21 cellular contexts compared by ENCODE assay signal in the genomic region with DNA sequence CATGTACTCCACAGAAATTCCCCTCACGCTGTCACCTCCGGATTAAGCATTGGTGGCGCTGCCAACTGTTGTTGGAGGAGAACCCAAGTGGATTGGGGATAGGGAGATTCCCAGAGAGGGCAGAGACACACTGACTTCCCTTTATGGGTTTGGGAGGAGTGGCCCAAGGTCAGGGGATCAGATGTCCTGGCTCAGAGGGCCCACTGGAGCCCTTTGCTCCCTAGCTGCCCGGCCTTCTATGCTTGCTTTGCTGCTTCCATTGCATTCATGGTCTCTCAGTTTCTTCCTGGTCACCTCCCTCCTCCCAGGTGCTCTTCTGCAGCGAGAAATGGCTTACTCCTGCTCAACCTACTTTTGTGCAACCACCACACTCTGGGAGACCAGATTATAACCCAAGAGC. TPM values are rescaled to one million over a fixed set of nuclear protein-coding genes. Genes with fewer than 3 reads are reported as not detected.
DNase-seq lines count a peak whose midpoint lies in the region; ATAC-seq and TF ChIP-seq lines count a peak whose summit lies in the region.
"Had no signal": no experiment of that assay in that cellular context is flagged by ENCODE, and none has a peak within 500 bp of the region (broad histone marks: within the 10 kb centered on the region; RNA-seq: fewer than 3 reads in every experiment).

No MANE protein-coding gene starts in this region.

- TF ChIP-seq CTCF in GM23338 (conservative IDR thresholded peaks at IDR 0.05; ENCODE audit: low read depth in 2 of 2), result no peak
- no peak for TF ChIP-seq CTCF in Peyer's patch (IDR thresholded peaks at IDR 0.05)
- TF ChIP-seq CTCF in osteoblast (IDR thresholded peaks at IDR 0.05; ENCODE audit: extremely low read depth, low read depth, low read length), result no peak

- no peaks in the 10 kb centered on the region for H3F3A ChIP-seq in GM23338 (replicated peaks; ENCODE audit: low read depth)

- ATAC-seq in Right ventricle myocardium inferior (peak; percentile 16), right cardiac atrium (no peak), GM23338 (peak; percentile 49; the same call in 2 of the 3 replicates)
- no peak for ATAC-seq in stimulated activated memory B cell treated with anti-CD40 and anti-IgM and Interleukin-4, amounts not matched to agents 10 μg/mL and 1 μg/mL and 100 μg/mL, for 72 hours
- ATAC-seq: HCT116 had no signal

- no peaks in the 10 kb centered on the region for H4K20me1 ChIP-seq in GM23338 (replicated peaks; ENCODE audit: insufficient read depth)
- no peaks in the 10 kb centered on the region for H4K20me1 ChIP-seq in osteoblast (ENCODE audit: insufficient read depth, low read length)

- H3K36me3 ChIP-seq in GM23338 (ENCODE audit: insufficient read depth) (no peaks in the 10 kb centered on the region), Peyer's patch (peaks cover 0 to 86% (median 0%) of the 10 kb centered on the region in 3 donors), osteoblast (ENCODE audit: insufficient read depth, low read length) (peaks cover 38% of the 10 kb centered on the region)

- H2AFZ ChIP-seq in GM23338, result no peak overlapping the region
- H2AFZ ChIP-seq in osteoblast (ENCODE audit: low read length), result no peak overlapping the region

- no peaks in the 10 kb centered on the region for H3K9me3 Mint-ChIP-seq in GM23338
- no peaks in the 10 kb centered on the region for H3K9me3 Mint-ChIP-seq in stimulated activated memory B cell treated with anti-CD40 and anti-IgM and Interleukin-4, amounts not matched to agents 10 μg/mL and 1 μg/mL and 100 μg/mL, for 72 hours
- H3K9me3 Mint-ChIP-seq: CD4-positive, CD25-positive, alpha-beta regulatory T cell; HFFc6; IgD-negative memory B cell had no signal

- H3K9me3 ChIP-seq in right cardiac atrium (ENCODE audit: control insufficient read depth, low read length) (no peaks in the 10 kb centered on the region), Peyer's patch (no peaks in the 10 kb centered on the region), osteoblast (ENCODE audit: low read depth, low read length) (no peaks in the 10 kb centered on the region)
- H3K9me3 ChIP-seq: BE2C, Caco-2 had no signal

- H3K4me3 ChIP-seq in right cardiac atrium (ENCODE audit: low read length) (no peak overlapping the region), GM23338 (no peak overlapping the region), Peyer's patch (no peak overlapping the region), osteoblast (ENCODE audit: insufficient read depth, low read length) (no peak overlapping the region)

- no peaks in the 10 kb centered on the region for H3K9me2 ChIP-seq in GM23338 (ENCODE audit: insufficient read depth)

- intact Hi-C loops in Right ventricle myocardium inferior (cut with DNase I) (no loop called here), right cardiac atrium (cut with DNase I) (no loop called here)

- no peak overlapping the region for H3K27ac Mint-ChIP-seq in GM23338
- H3K27ac Mint-ChIP-seq in stimulated activated memory B cell treated with anti-CD40 and anti-IgM and Interleukin-4, amounts not matched to agents 10 μg/mL and 1 μg/mL and 100 μg/mL, for 72 hours, result no peak overlapping the region
- H3K27ac Mint-ChIP-seq: HFFc6, IgD-negative memory B cell had no signal

- peaks cover 13% of the 10 kb centered on the region for H3K27me3 Mint-ChIP-seq in GM23338 (ENCODE audit: insufficient read depth, low read depth, poor library complexity)
- no peaks in the 10 kb centered on the region for H3K27me3 Mint-ChIP-seq in stimulated activated memory B cell treated with anti-CD40 and anti-IgM and Interleukin-4, amounts not matched to agents 10 μg/mL and 1 μg/mL and 100 μg/mL, for 72 hours
- H3K27me3 Mint-ChIP-seq: CD4-positive, CD25-positive, alpha-beta regulatory T cell; IgD-negative memory B cell had no signal

- TF ChIP-seq POLR2A in Peyer's patch (IDR thresholded peaks at IDR 0.05), result no peak

- no peaks in the 10 kb centered on the region for H3K79me2 ChIP-seq in GM23338 (replicated peaks; ENCODE audit: insufficient read depth)
- no peaks in the 10 kb centered on the region for H3K79me2 ChIP-seq in osteoblast (ENCODE audit: insufficient read depth, low read length)

- H3K27ac ChIP-seq in right cardiac atrium (ENCODE audit: low read length) (no peak overlapping the region), GM23338 (ENCODE audit: low read depth) (no peak overlapping the region), Peyer's patch (no peak overlapping the region), osteoblast (ENCODE audit: low read depth, low read length) (no peak overlapping the region)
- H3K27ac ChIP-seq: HL-60 had no signal

- H3K4me1 ChIP-seq in right cardiac atrium (ENCODE audit: control insufficient read depth, insufficient read depth, low read length), result no peaks in the 10 kb centered on the region
- H3K4me1 ChIP-seq in GM23338 (ENCODE audit: insufficient read depth), result no peaks in the 10 kb centered on the region
- H3K4me1 ChIP-seq in Peyer's patch, result no peaks in the 10 kb centered on the region
- no peaks in the 10 kb centered on the region for H3K4me1 ChIP-seq in osteoblast (ENCODE audit: insufficient read depth, low read length)
- H3K4me1 ChIP-seq: BE2C, Caco-2 had no signal

- DNase-seq in Right ventricle myocardium inferior (ENCODE audit: missing footprints) (no peak), right cardiac atrium (no peak), GM23338 (ENCODE audit: low spot score) (no peak), Peyer's patch (peak in 2 of 3 donors; percentile 7 to 13), osteoblast (ENCODE audit: insufficient read length, low spot score, missing footprints) (peak; percentile 49), KG1 (lab: John Stamatoyannopoulos, UW) (no peak)
- DNase-seq in activated CD4-positive, CD25-positive, alpha-beta regulatory T cell (lab: John Stamatoyannopoulos, UW), result no peak
- DNase-seq: ACHN; BE2C; C1 segment of cervical spinal cord; Caco-2; CD4-positive, CD25-positive, alpha-beta regulatory T cell; GDM1; GOT3; H7; HFFc6 had no signal

- no peaks in the 10 kb centered on the region; the same call in 1 of the 3 replicates for H3K36me3 Mint-ChIP-seq in GM23338 (ENCODE audit: low read depth)
- H3K36me3 Mint-ChIP-seq in stimulated activated memory B cell treated with anti-CD40 and anti-IgM and Interleukin-4, amounts not matched to agents 10 μg/mL and 1 μg/mL and 100 μg/mL, for 72 hours, result peaks cover 60% of the 10 kb centered on the region

- H3K4me3 Mint-ChIP-seq in GM23338, result no peak overlapping the region
- H3K4me3 Mint-ChIP-seq in stimulated activated memory B cell treated with anti-CD40 and anti-IgM and Interleukin-4, amounts not matched to agents 10 μg/mL and 1 μg/mL and 100 μg/mL, for 72 hours, result no peak overlapping the region
- H3K4me3 Mint-ChIP-seq: CD4-positive, CD25-positive, alpha-beta regulatory T cell; HFFc6; IgD-negative memory B cell had no signal

- WGBS in right cardiac atrium, result 86% methylated on average over 5 of the region's 5 CpGs

- no peaks in the 10 kb centered on the region for H3K27me3 ChIP-seq in right cardiac atrium (ENCODE audit: control insufficient read depth, insufficient read depth)
- H3K27me3 ChIP-seq in GM23338 (ENCODE audit: insufficient read depth), result no peaks in the 10 kb centered on the region
- no peaks in the 10 kb centered on the region for H3K27me3 ChIP-seq in Peyer's patch
- no peaks in the 10 kb centered on the region for H3K27me3 ChIP-seq in osteoblast (ENCODE audit: insufficient read depth, low read length)
- H3K27me3 ChIP-seq: BE2C had no signal

- H3K4me1 Mint-ChIP-seq in GM23338, result peaks cover 3% of the 10 kb centered on the region; the same call in 1 of the 3 replicates
- peaks cover 4% of the 10 kb centered on the region for H3K4me1 Mint-ChIP-seq in stimulated activated memory B cell treated with anti-CD40 and anti-IgM and Interleukin-4, amounts not matched to agents 10 μg/mL and 1 μg/mL and 100 μg/mL, for 72 hours

- H3K4me2 ChIP-seq in GM23338 (no peak overlapping the region), osteoblast (ENCODE audit: insufficient read depth, low read length) (no peak overlapping the region)

RNA-seq across cellular contexts. Expression of a gene that starts 14.3 kb away (rescaled TPM):
- 14.0 TPM for total RNA-seq in Right ventricle myocardium inferior
- 10 to 100 TPM; 14.6 to 18.7 (median 16.3) TPM for total RNA-seq in right cardiac atrium
- polyA plus RNA-seq in right cardiac atrium, result 15.7 TPM
- 11.3 and 14.2 TPM in 2 replicates for total RNA-seq in GM23338 (2014; rRNA removed; shearing (Covaris generic))
- 2.6 and 4.9 TPM in 2 replicates for polyA plus RNA-seq in GM23338 (2016; fragmentation: Nextera tagmentation; extraction: Ambion mirVana)
- 100 to 1,000 TPM in 1 of 4 donors, 10 to 100 TPM in 3; 55.5 to 114 (median 85.5) TPM for total RNA-seq in Peyer's patch
- total RNA-seq in osteoblast, result 34.4 and 34.5 TPM in 2 replicates

RNA-seq across cellular contexts. Expression of a gene that starts 25.3 kb away (rescaled TPM):
- 77.6 TPM for total RNA-seq in Right ventricle myocardium inferior
- 100 to 1,000 TPM in 1 of 4 donors, 10 to 100 TPM in 3; 64.7 to 114 (median 72.7) TPM for total RNA-seq in right cardiac atrium
- polyA plus RNA-seq in right cardiac atrium, result 55.3 TPM
- total RNA-seq in GM23338 (2014; rRNA removed; shearing (Covaris generic)), result 49.7 and 54.9 TPM in 2 replicates
- 9.9 and 13.4 TPM in 2 replicates for polyA plus RNA-seq in GM23338 (2016; fragmentation: Nextera tagmentation; extraction: Ambion mirVana)
- 10 to 100 TPM; 23.1 to 29.7 (median 26.4) TPM for total RNA-seq in Peyer's patch
- 17.7 and 20.6 TPM in 2 replicates for total RNA-seq in osteoblast

RNA-seq across cellular contexts. Expression of a gene that starts 32.9 kb away (rescaled TPM):
- total RNA-seq in Right ventricle myocardium inferior (29.9 TPM), right cardiac atrium (10 to 100 TPM; 25.7 to 43.2 (median 33.8) TPM), Peyer's patch (100 to 1,000 TPM; 138 to 304 (median 176) TPM), osteoblast (32.9 and 33.3 TPM in 2 replicates)
- polyA plus RNA-seq in right cardiac atrium (60.4 TPM), GM23338 (2016; fragmentation: Nextera tagmentation; extraction: Ambion mirVana) (43.4 and 50.0 TPM in 2 replicates)
- 18.0 and 29.2 TPM in 2 replicates for total RNA-seq in GM23338 (2014; rRNA removed; shearing (Covaris generic))

RNA-seq across cellular contexts. Expression of a gene that starts 46.9 kb away (rescaled TPM):
- total RNA-seq in Right ventricle myocardium inferior (0.19 TPM), right cardiac atrium (under 1 TPM; 0.33 to 0.69 (median 0.58) TPM), Peyer's patch (1 to 10 TPM in 3 of 4 donors, not detected in 1; 1.4 to 2.4 (median 1.4) TPM), osteoblast (under 0.01 TPM in 1 of 2 replicates, not detected in the other)
- polyA plus RNA-seq in right cardiac atrium (0.29 TPM), GM23338 (2016; fragmentation: Nextera tagmentation; extraction: Ambion mirVana) (0.14 and 0.29 TPM in 2 replicates)
- 1.1 and 1.2 TPM in 2 replicates for total RNA-seq in GM23338 (2014; rRNA removed; shearing (Covaris generic))
- total RNA-seq: Daoy, H7, HFFc6 had no signal
- polyA plus RNA-seq: CD4-positive, CD25-positive, alpha-beta regulatory T cell had no signal

Comparison
In these comparisons a context has a peak if more than half of its experiments do, and no peak if none do; other contexts are left out.
1. ATAC-seq: peak in Right ventricle myocardium inferior (single experiment) and GM23338 (single experiment); none in right cardiac atrium (0 of 2) and stimulated activated memory B cell treated with anti-CD40 and anti-IgM and Interleukin-4, amounts not matched to agents 10 μg/mL and 1 μg/mL and 100 μg/mL, for 72 hours (single experiment).
2. DNase-seq: peak in Peyer's patch (2 of 3) and osteoblast (single experiment); none in Right ventricle myocardium inferior (single experiment), right cardiac atrium (0 of 3), GM23338 (single experiment), KG1 (single experiment) and activated CD4-positive, CD25-positive, alpha-beta regulatory T cell (0 of 4).